Comparison of ENCODE assay signal across 20 cellular contexts in the genomic region with DNA sequence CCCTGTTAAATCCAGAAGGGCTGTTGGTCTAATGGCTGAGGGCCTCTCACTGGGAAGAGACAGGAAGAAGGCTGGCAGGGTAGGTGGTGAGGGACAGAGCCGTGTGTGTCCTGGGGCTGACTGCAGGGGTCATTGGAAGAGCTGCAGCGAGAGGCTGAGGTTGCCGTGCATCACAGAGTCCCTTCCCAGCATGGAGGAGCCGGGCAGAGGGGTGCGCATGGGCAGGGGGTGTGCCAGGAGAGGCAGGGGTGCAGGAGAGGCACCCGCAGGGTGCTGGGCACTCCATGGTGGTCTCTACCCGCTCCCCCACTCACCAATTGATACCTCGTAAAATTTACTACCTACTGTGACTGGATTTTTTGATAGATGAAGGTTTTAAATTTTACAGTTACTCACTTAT.
DNase-seq lines count a peak whose midpoint lies in the region; ATAC-seq and TF ChIP-seq lines count a peak whose summit lies in the region.
"Had no signal": no experiment of that assay in that cellular context is flagged by ENCODE, and none has a peak within 500 bp of the region (broad histone marks: within the 10 kb centered on the region; RNA-seq: fewer than 3 reads in every experiment).

No MANE protein-coding gene starts in this region.

- no peak overlapping the region for H3K27ac ChIP-seq in endodermal cell (ENCODE audit: low read depth, low read length)
- H3K27ac ChIP-seq in neural progenitor cell = no peak overlapping the region
- H3K27ac ChIP-seq: SJSA1 had no signal

- H3K36me3 ChIP-seq in endodermal cell (ENCODE audit: control insufficient read depth, insufficient read depth, low read length) (no peaks in the 10 kb centered on the region), neural progenitor cell (no peaks in the 10 kb centered on the region)
- H3K36me3 ChIP-seq: SJSA1 had no signal

- H3K4me1 Mint-ChIP-seq in activated naive CD8-positive, alpha-beta T cell treated with anti-CD3 and anti-CD28 coated beads, Interleukin-2, amount 10 ng/mL, durations not matched to agents 7 days and 5 days = no peaks in the 10 kb centered on the region
- H3K4me1 Mint-ChIP-seq in activated naive CD8-positive, alpha-beta T cell treated with anti-CD3 and anti-CD28 coated beads for 36 hours = no peaks in the 10 kb centered on the region
- H3K4me1 Mint-ChIP-seq in endodermal cell = peaks cover 6% of the 10 kb centered on the region
- no peaks in the 10 kb centered on the region for H3K4me1 Mint-ChIP-seq in neural progenitor cell

- no peak overlapping the region for H2AFZ ChIP-seq in neural progenitor cell (replicated peaks)

- H3K36me3 Mint-ChIP-seq in activated naive CD8-positive, alpha-beta T cell treated with anti-CD3 and anti-CD28 coated beads, Interleukin-2, amount 10 ng/mL, durations not matched to agents 7 days and 5 days = no peaks in the 10 kb centered on the region
- H3K36me3 Mint-ChIP-seq in activated naive CD8-positive, alpha-beta T cell treated with anti-CD3 and anti-CD28 coated beads for 36 hours = peaks cover 20% of the 10 kb centered on the region
- H3K36me3 Mint-ChIP-seq in endodermal cell (ENCODE audit: low read depth) = no peaks in the 10 kb centered on the region
- H3K36me3 Mint-ChIP-seq in neural progenitor cell = no peaks in the 10 kb centered on the region

- H4K20me1 ChIP-seq in neural progenitor cell (ENCODE audit: low read depth) = no peaks in the 10 kb centered on the region

- H3F3A ChIP-seq in neural progenitor cell (ENCODE audit: low read depth) = no peaks in the 10 kb centered on the region

- H3K27me3 ChIP-seq in endodermal cell (ENCODE audit: control insufficient read depth, insufficient read depth, low read length, poor library complexity, severe bottlenecking) = no peaks in the 10 kb centered on the region
- no peaks in the 10 kb centered on the region for H3K27me3 ChIP-seq in neural progenitor cell
- H3K27me3 ChIP-seq: SJSA1 had no signal

- H3K4me2 ChIP-seq in neural progenitor cell = no peak overlapping the region

- H3K9ac ChIP-seq in endodermal cell (ENCODE audit: extremely low read depth, low read length, poor library complexity, severe bottlenecking) = no peak overlapping the region
- no peak overlapping the region for H3K9ac ChIP-seq in neural progenitor cell

- H3K27ac Mint-ChIP-seq in activated naive CD8-positive, alpha-beta T cell treated with anti-CD3 and anti-CD28 coated beads, Interleukin-2, amount 10 ng/mL, durations not matched to agents 7 days and 5 days = peak overlapping the region; percentile 65
- no peak overlapping the region for H3K27ac Mint-ChIP-seq in activated naive CD8-positive, alpha-beta T cell treated with anti-CD3 and anti-CD28 coated beads for 36 hours
- H3K27ac Mint-ChIP-seq in endodermal cell = peak overlapping the region; percentile 39
- H3K27ac Mint-ChIP-seq in neural progenitor cell = peak overlapping the region; percentile 83
- H3K27ac Mint-ChIP-seq: HFFc6 had no signal

- H3K79me2 ChIP-seq in neural progenitor cell (ENCODE audit: low read depth) = no peaks in the 10 kb centered on the region

- H3K4me1 ChIP-seq in endodermal cell (ENCODE audit: control insufficient read depth, insufficient read depth, low read length) (no peaks in the 10 kb centered on the region), neural progenitor cell (no peaks in the 10 kb centered on the region)
- H3K4me1 ChIP-seq: SJSA1 had no signal

- DNase-seq in activated naive CD8-positive, alpha-beta T cell treated with anti-CD3 and anti-CD28 coated beads, Interleukin-2, amount 10 ng/mL, durations not matched to agents 7 days and 5 days = no peak
- DNase-seq in activated naive CD8-positive, alpha-beta T cell treated with anti-CD3 and anti-CD28 coated beads for 36 hours = no peak
- DNase-seq in endodermal cell = peak; percentile 49
- no peak for DNase-seq in neural progenitor cell (ENCODE audit: low spot score)
- DNase-seq in NCI-H345 (lab: John Stamatoyannopoulos, UW) = no peak
- no peak for DNase-seq in NCI-H2107 (lab: John Stamatoyannopoulos, UW)
- no peak for DNase-seq in left lobe of liver (ENCODE audit: low spot score)
- DNase-seq: DMS153, DND-41, H7, HFFc6, KBM-7, MV-4-11, NCI-H1105, NCI-H1436 treated with DMSO at 0.1 percent for 48 hours, NCI-H1930, NCI-H526 treated with DMSO at 0.1 percent for 48 hours, Right ventricle myocardium superior, RPMI8226 had no signal

- H3K27me3 Mint-ChIP-seq in activated naive CD8-positive, alpha-beta T cell treated with anti-CD3 and anti-CD28 coated beads, Interleukin-2, amount 10 ng/mL, durations not matched to agents 7 days and 5 days = no peaks in the 10 kb centered on the region
- no peaks in the 10 kb centered on the region for H3K27me3 Mint-ChIP-seq in activated naive CD8-positive, alpha-beta T cell treated with anti-CD3 and anti-CD28 coated beads for 36 hours
- H3K27me3 Mint-ChIP-seq in endodermal cell (ENCODE audit: insufficient read depth) (no peaks in the 10 kb centered on the region), neural progenitor cell (ENCODE audit: insufficient read depth, low read depth) (peaks cover 3% of the 10 kb centered on the region)

- H3K9me3 ChIP-seq in endodermal cell (ENCODE audit: control insufficient read depth, low read length) (no peaks in the 10 kb centered on the region), neural progenitor cell (ENCODE audit: low read depth) (no peaks in the 10 kb centered on the region)
- H3K9me3 ChIP-seq: SJSA1 had no signal

- H3K4me3 Mint-ChIP-seq in activated naive CD8-positive, alpha-beta T cell treated with anti-CD3 and anti-CD28 coated beads, Interleukin-2, amount 10 ng/mL, durations not matched to agents 7 days and 5 days = no peak overlapping the region
- H3K4me3 Mint-ChIP-seq in activated naive CD8-positive, alpha-beta T cell treated with anti-CD3 and anti-CD28 coated beads for 36 hours = no peak overlapping the region
- H3K4me3 Mint-ChIP-seq in endodermal cell (no peak overlapping the region), neural progenitor cell (no peak overlapping the region)
- H3K4me3 Mint-ChIP-seq: HFFc6 had no signal

- WGBS in endodermal cell (ENCODE audit: insufficient coverage in 1 of 2, insufficient read length in 1 of 2), 2 experiments = 63 to 100% methylated on average over 1 to 6 of the region's 8 CpGs

- no peak for TF ChIP-seq CTCF in endodermal cell (conservative IDR thresholded peaks at IDR 0.05)
- TF ChIP-seq CTCF in neural progenitor cell (IDR thresholded peaks at IDR 0.05) = no peak

- no peak for ATAC-seq in activated naive CD8-positive, alpha-beta T cell treated with anti-CD3 and anti-CD28 coated beads, Interleukin-2, amount 10 ng/mL, durations not matched to agents 7 days and 5 days (ENCODE audit: low read depth)
- ATAC-seq in left lobe of liver = no peak

- H3K9me3 Mint-ChIP-seq in activated naive CD8-positive, alpha-beta T cell treated with anti-CD3 and anti-CD28 coated beads, Interleukin-2, amount 10 ng/mL, durations not matched to agents 7 days and 5 days = peaks cover 6% of the 10 kb centered on the region
- H3K9me3 Mint-ChIP-seq in activated naive CD8-positive, alpha-beta T cell treated with anti-CD3 and anti-CD28 coated beads for 36 hours = peaks cover 11% of the 10 kb centered on the region
- H3K9me3 Mint-ChIP-seq in endodermal cell (peaks cover 15% of the 10 kb centered on the region), neural progenitor cell (no peaks in the 10 kb centered on the region)

- H3K4me3 ChIP-seq in endodermal cell (ENCODE audit: low read length) (no peak overlapping the region), neural progenitor cell (no peak overlapping the region)
- H3K4me3 ChIP-seq: SJSA1 had no signal

- POLR2A ChIA-PET in activated naive CD8-positive, alpha-beta T cell treated with anti-CD3 and anti-CD28 coated beads, Interleukin-2, amount 10 ng/mL, durations not matched to agents 7 days and 5 days (lab: Charles Lee) = no interaction called here
